8 cellular contexts compared by ENCODE assay signal in the genomic region with DNA sequence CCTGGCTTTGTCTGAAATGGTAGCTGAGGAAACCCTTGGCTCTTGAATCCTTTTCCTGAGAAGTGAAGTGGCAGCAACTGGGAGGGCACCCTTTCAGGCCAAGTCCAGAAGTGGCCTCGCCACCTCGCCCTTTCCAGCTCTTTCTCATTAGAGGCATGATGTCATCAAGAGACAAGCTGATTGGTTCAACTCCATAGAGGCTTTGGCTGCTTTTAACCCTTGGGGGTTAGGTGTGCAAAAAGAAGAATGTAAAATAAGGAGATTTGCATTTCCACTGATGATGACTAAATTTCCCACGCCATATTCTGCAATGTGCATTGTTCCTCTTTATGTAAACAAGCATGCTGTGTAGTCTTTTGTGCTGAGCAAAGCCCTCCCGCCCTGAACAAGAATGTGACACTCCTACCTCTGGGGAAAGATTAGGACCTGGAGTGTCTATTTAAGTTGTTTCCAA.
DNase-seq lines count a peak whose midpoint lies in the region; ATAC-seq lines count a peak whose summit lies in the region.

No MANE protein-coding gene starts in this region.

- no peaks in the 10 kb centered on the region for H3K9me3 Mint-ChIP-seq in activated T-helper 1 cell treated with anti-CD3 and anti-CD28 coated beads, Interleukin-12 subunit alpha, Interleukin-12 subunit beta, Interleukin-2, Interleukin-4 antibody, amounts not matched to agents 30 ng/mL and 10 ng/mL and 1 ng/mL, durations not matched to agents 14 hours and 24 hours and 36 hours

- H3K27ac Mint-ChIP-seq in activated T-helper 1 cell treated with anti-CD3 and anti-CD28 coated beads, Interleukin-12 subunit alpha, Interleukin-12 subunit beta, Interleukin-2, Interleukin-4 antibody, amounts not matched to agents 30 ng/mL and 10 ng/mL and 1 ng/mL, durations not matched to agents 14 hours and 24 hours and 36 hours, result no peak overlapping the region

- peaks cover 10 to 31% of the 10 kb centered on the region in 2 donors for H3K4me1 ChIP-seq in mucosa of rectum (ENCODE audit: control insufficient read depth in 2 of 2, insufficient read depth in 2 of 2, low read length in 2 of 2)

- no peak for ATAC-seq in HG02981 (IDR thresholded peaks at IDR 0.05; ENCODE audit: unreplicated experiment)
- ATAC-seq in GM21423 (IDR thresholded peaks at IDR 0.05; ENCODE audit: unreplicated experiment), result no peak

- H3K4me1 Mint-ChIP-seq in activated T-helper 1 cell treated with anti-CD3 and anti-CD28 coated beads, Interleukin-12 subunit alpha, Interleukin-12 subunit beta, Interleukin-2, Interleukin-4 antibody, amounts not matched to agents 30 ng/mL and 10 ng/mL and 1 ng/mL, durations not matched to agents 14 hours and 24 hours and 36 hours (ENCODE audit: low read depth), result no peaks in the 10 kb centered on the region

- H3K4me3 ChIP-seq in mucosa of rectum (ENCODE audit: low read length in 2 of 2), result no peak overlapping the region

- no peaks in the 10 kb centered on the region for H3K36me3 Mint-ChIP-seq in activated T-helper 1 cell treated with anti-CD3 and anti-CD28 coated beads, Interleukin-12 subunit alpha, Interleukin-12 subunit beta, Interleukin-2, Interleukin-4 antibody, amounts not matched to agents 30 ng/mL and 10 ng/mL and 1 ng/mL, durations not matched to agents 14 hours and 24 hours and 36 hours (ENCODE audit: low read depth)

- no peaks in the 10 kb centered on the region for H3K27me3 ChIP-seq in mucosa of rectum (ENCODE audit: control insufficient read depth in 2 of 2, insufficient read depth in 2 of 2, low read length in 2 of 2)

- H3K27ac ChIP-seq in mucosa of rectum (ENCODE audit: low read depth in 2 of 2, low read length in 2 of 2), result peak overlapping the region; percentile 35 to 66

- no peaks in the 10 kb centered on the region for H3K27me3 Mint-ChIP-seq in activated T-helper 1 cell treated with anti-CD3 and anti-CD28 coated beads, Interleukin-12 subunit alpha, Interleukin-12 subunit beta, Interleukin-2, Interleukin-4 antibody, amounts not matched to agents 30 ng/mL and 10 ng/mL and 1 ng/mL, durations not matched to agents 14 hours and 24 hours and 36 hours (ENCODE audit: insufficient read depth)

- peak overlapping the region in 1 of 2 donors; percentile 26 for H3K9ac ChIP-seq in mucosa of rectum (ENCODE audit: low read depth in 1 of 2, low read length in 2 of 2)

- DNase-seq in EH (ENCODE audit: low read depth), result peak; percentile 66
- DNase-seq in NCI-H226, result peak; percentile 61
- DNase-seq in dermis blood vessel endothelial cell, result peak; percentile 92
- no peak for DNase-seq in activated T-helper 1 cell treated with anti-CD3 and anti-CD28 coated beads, Interleukin-12 subunit alpha, Interleukin-12 subunit beta, Interleukin-2, Interleukin-4 antibody, amounts not matched to agents 30 ng/mL and 10 ng/mL and 1 ng/mL, durations not matched to agents 14 hours and 24 hours and 36 hours (ENCODE audit: low spot score)
- DNase-seq in stimulated activated CD4-positive, alpha-beta T cell treated with anti-CD3 and anti-CD28 coated beads, Interleukin-2, amount 100 ng/mL, for 24 hours, result no peak

- H3K9me3 ChIP-seq in mucosa of rectum (ENCODE audit: control insufficient read depth in 2 of 2, low read length in 2 of 2), result no peaks in the 10 kb centered on the region

- no peak overlapping the region for H3K4me3 Mint-ChIP-seq in activated T-helper 1 cell treated with anti-CD3 and anti-CD28 coated beads, Interleukin-12 subunit alpha, Interleukin-12 subunit beta, Interleukin-2, Interleukin-4 antibody, amounts not matched to agents 30 ng/mL and 10 ng/mL and 1 ng/mL, durations not matched to agents 14 hours and 24 hours and 36 hours

- intact Hi-C loops in activated T-helper 1 cell treated with anti-CD3 and anti-CD28 coated beads, Interleukin-12 subunit alpha, Interleukin-12 subunit beta, Interleukin-2, Interleukin-4 antibody, amounts not matched to agents 30 ng/mL and 10 ng/mL and 1 ng/mL, durations not matched to agents 14 hours and 24 hours and 36 hours (cut with micrococcal nuclease), result no loop called here

- H3K36me3 ChIP-seq in mucosa of rectum (ENCODE audit: control insufficient read depth in 2 of 2, insufficient read depth in 2 of 2, low read length in 2 of 2), result peaks cover 3 to 7% of the 10 kb centered on the region in 2 donors

Comparison
In these comparisons a context has a peak if more than half of its experiments do, and no peak if none do; other contexts are left out.
1. DNase-seq: peak in EH (single experiment), NCI-H226 (single experiment) and dermis blood vessel endothelial cell (single experiment); none in activated T-helper 1 cell treated with anti-CD3 and anti-CD28 coated beads, Interleukin-12 subunit alpha, Interleukin-12 subunit beta, Interleukin-2, Interleukin-4 antibody, amounts not matched to agents 30 ng/mL and 10 ng/mL and 1 ng/mL, durations not matched to agents 14 hours and 24 hours and 36 hours (single experiment) and stimulated activated CD4-positive, alpha-beta T cell treated with anti-CD3 and anti-CD28 coated beads, Interleukin-2, amount 100 ng/mL, for 24 hours (0 of 2).